7 cellular contexts compared by ENCODE assay signal in genomic region chr12:9425429-9425828, GRCh38.
A peak's percentile ranks its signal among the peaks of the same experiment; 100 is the strongest.
DNase-seq lines count a peak whose midpoint lies in the region; ATAC-seq and TF ChIP-seq lines count a peak whose summit lies in the region.
"Not testable (repeated sequence)": the region's sequence is repeated elsewhere in the genome, so short reads cannot be mapped to it uniquely, and the experiment has no call there.

No MANE protein-coding gene starts in this region.

- not testable (repeated sequence) for H3K79me2 ChIP-seq in MM.1S (ENCODE audit: low read length)

- peak overlapping the region; percentile 57; the same call in 1 of the 2 replicates for H3K27ac ChIP-seq in MM.1S (ENCODE audit: low read length)
- H3K27ac ChIP-seq in endodermal cell (ENCODE audit: low read depth, low read length); upper lobe of right lung: not testable (repeated sequence)

- peaks cover 25% of the 10 kb centered on the region for H3K36me3 Mint-ChIP-seq in endodermal cell (ENCODE audit: low read depth)
- H3K36me3 Mint-ChIP-seq in stimulated activated effector memory CD8-positive, alpha-beta T cell treated with anti-CD3 and anti-CD28 coated beads, Interleukin-12 subunit alpha, Interleukin-12 subunit beta, amount 100 ng/mL, for 72 hours = peaks cover 19% of the 10 kb centered on the region

- WGBS in endodermal cell (ENCODE audit: insufficient coverage in 1 of 2, insufficient read length in 1 of 2), 2 experiments = 98% methylated on average over 8 of the region's 13 CpGs; no CpG with 5 or more reads in 1 of the 2 experiments

- not testable (repeated sequence) for H3K27ac Mint-ChIP-seq in endodermal cell; stimulated activated effector memory CD8-positive, alpha-beta T cell treated with anti-CD3 and anti-CD28 coated beads, Interleukin-12 subunit alpha, Interleukin-12 subunit beta, amount 100 ng/mL, for 72 hours

- H3K4me2 ChIP-seq in MM.1S (ENCODE audit: low read depth, low read length) = not testable (repeated sequence)

- H3K4me1 ChIP-seq in MM.1S (ENCODE audit: low read length) = peaks cover 24% of the 10 kb centered on the region
- not testable (repeated sequence) for H3K4me1 ChIP-seq in endodermal cell (ENCODE audit: control insufficient read depth, insufficient read depth, low read length); upper lobe of right lung

- H3K9me2 ChIP-seq in MM.1S (replicated peaks; ENCODE audit: insufficient read depth, low read length) = not testable (repeated sequence)

- TF ChIP-seq CTCF in MM.1S (IDR thresholded peaks at IDR 0.05; ENCODE audit: low read length); endodermal cell (conservative IDR thresholded peaks at IDR 0.05); upper lobe of right lung (IDR thresholded peaks at IDR 0.05): not testable (repeated sequence)

- H3K4me3 Mint-ChIP-seq in endodermal cell; stimulated activated effector memory CD8-positive, alpha-beta T cell treated with anti-CD3 and anti-CD28 coated beads, Interleukin-12 subunit alpha, Interleukin-12 subunit beta, amount 100 ng/mL, for 72 hours: not testable (repeated sequence)

- ATAC-seq in Right ventricle myocardium inferior = peak; percentile 20
- peak; percentile 31 for ATAC-seq in stimulated activated effector memory CD8-positive, alpha-beta T cell treated with anti-CD3 and anti-CD28 coated beads, Interleukin-12 subunit alpha, Interleukin-12 subunit beta, amount 100 ng/mL, for 72 hours
- not testable (repeated sequence) for ATAC-seq in upper lobe of right lung

- H2AFZ ChIP-seq in MM.1S (ENCODE audit: low read length) = not testable (repeated sequence)

- not testable (repeated sequence) for H3K9me3 Mint-ChIP-seq in endodermal cell; stimulated activated effector memory CD8-positive, alpha-beta T cell treated with anti-CD3 and anti-CD28 coated beads, Interleukin-12 subunit alpha, Interleukin-12 subunit beta, amount 100 ng/mL, for 72 hours

- DNase-seq in MM.1S; Right ventricle myocardium inferior (ENCODE audit: missing footprints); stimulated activated effector memory CD8-positive, alpha-beta T cell treated with anti-CD3 and anti-CD28 coated beads, Interleukin-12 subunit alpha, Interleukin-12 subunit beta, amount 100 ng/mL, for 72 hours (ENCODE audit: low spot score in 2 of 2): not testable (repeated sequence)
- peak; percentile 30 for DNase-seq in activated CD8-positive, alpha-beta memory T cell treated with anti-CD3 and anti-CD28 coated beads for 24 hours
- DNase-seq in endodermal cell = peak; percentile 15
- peak; percentile 31 for DNase-seq in islet precursor cell
- peak; percentile 38 for DNase-seq in upper lobe of right lung

- H4K20me1 ChIP-seq in MM.1S (ENCODE audit: insufficient read depth, low read length) = not testable (repeated sequence)

- H3K9me3 ChIP-seq in MM.1S (replicated peaks; ENCODE audit: insufficient read depth, low read length); endodermal cell (ENCODE audit: control insufficient read depth, low read length); upper lobe of right lung: not testable (repeated sequence)

- H3K36me3 ChIP-seq in MM.1S (replicated peaks; ENCODE audit: insufficient read depth, low read length); endodermal cell (ENCODE audit: control insufficient read depth, insufficient read depth, low read length); upper lobe of right lung: not testable (repeated sequence)

- not testable (repeated sequence) for H3K4me3 ChIP-seq in MM.1S (ENCODE audit: low read length); endodermal cell (ENCODE audit: low read length); upper lobe of right lung

- H3K27me3 Mint-ChIP-seq in endodermal cell (ENCODE audit: insufficient read depth) = not testable (repeated sequence)

- H3K9ac ChIP-seq in MM.1S (ENCODE audit: low read length); endodermal cell (ENCODE audit: extremely low read depth, low read length, poor library complexity, severe bottlenecking): not testable (repeated sequence)

- intact Hi-C loops in Right ventricle myocardium inferior (cut with DNase I); upper lobe of right lung (cut with DNase I): not testable (repeated sequence)

- H3K4me1 Mint-ChIP-seq in endodermal cell; stimulated activated effector memory CD8-positive, alpha-beta T cell treated with anti-CD3 and anti-CD28 coated beads, Interleukin-12 subunit alpha, Interleukin-12 subunit beta, amount 100 ng/mL, for 72 hours: not testable (repeated sequence)

- H3K27me3 ChIP-seq in MM.1S (replicated peaks; ENCODE audit: insufficient read depth, low read length); endodermal cell (ENCODE audit: control insufficient read depth, insufficient read depth, low read length, poor library complexity, severe bottlenecking); upper lobe of right lung: not testable (repeated sequence)

- not testable (repeated sequence) for H3F3A ChIP-seq in MM.1S (ENCODE audit: insufficient read depth, low read length)
